In the genomic region with DNA sequence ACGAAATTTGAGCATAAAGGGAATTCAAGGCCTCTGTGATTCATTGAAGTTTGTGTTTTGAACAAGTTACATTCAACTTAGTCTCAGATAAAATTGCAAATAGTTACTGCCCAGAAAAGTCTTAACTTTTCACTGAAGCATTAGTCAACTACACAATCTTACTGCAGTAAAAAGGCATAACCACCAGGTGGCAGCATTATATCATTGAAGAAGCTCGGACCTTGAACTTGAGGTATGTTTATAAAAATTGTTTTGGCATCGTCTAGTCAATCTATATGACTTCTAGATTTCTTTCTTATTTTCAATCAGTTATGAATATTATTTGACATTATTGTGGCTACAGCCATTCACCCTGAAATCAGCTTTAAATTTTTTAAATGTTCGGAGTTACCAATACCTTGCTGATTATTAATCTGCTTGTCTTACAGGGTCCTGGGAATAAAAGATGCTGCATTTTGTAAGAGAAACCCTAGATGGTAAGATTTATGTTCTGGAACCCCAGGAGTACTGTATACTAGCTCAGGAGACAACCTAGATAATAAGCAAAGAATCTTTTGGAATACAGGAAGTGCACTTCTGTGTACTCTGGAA, we compare ENCODE assay signal across 8 cellular contexts.
A peak's percentile ranks its signal among the peaks of the same experiment; 100 is the strongest.
DNase-seq lines count a peak whose midpoint lies in the region; ATAC-seq and TF ChIP-seq lines count a peak whose summit lies in the region.

No MANE protein-coding gene starts in this region.

- H3K9me3 ChIP-seq in HEK293 (ENCODE audit: control insufficient read depth, insufficient read depth, low read depth, low read length) (no peaks in the 10 kb centered on the region), esophagus squamous epithelium (no peaks in the 10 kb centered on the region), neuronal stem cell (replicated peaks in 1 of 2; ENCODE audit: control insufficient read depth in 2 of 2, insufficient read depth in 1 of 2, low read depth in 1 of 2, low read length in 2 of 2) (no peaks in the 10 kb centered on the region)

- H2BK12ac ChIP-seq in neuronal stem cell (ENCODE audit: low read length) = no peak overlapping the region

- POLR2A ChIA-PET in activated CD4-positive, alpha-beta T cell treated with anti-CD3 and anti-CD28 coated beads for 36 hours (lab: Charles Lee) = no interaction called here
- POLR2A ChIA-PET in HEK293 (lab: Yijun Ruan, JAX) = interaction anchor here (1.5 kb wide), 1 partner anchor 256 kb away, joined by 3 read pairs; a partner anchor contains a TSS
- POLR2A ChIA-PET in activated CD4-positive, alpha-beta T cell treated with anti-CD3 and anti-CD28 coated beads, Interleukin-2, amount 10 ng/mL, durations not matched to agents 7 days and 5 days (lab: Charles Lee) = no interaction called here

- H3K27ac ChIP-seq in HEK293 (ENCODE audit: extremely low read depth, low read depth, low read length) = no peak overlapping the region
- H3K27ac ChIP-seq in esophagus squamous epithelium = no peak overlapping the region
- H3K27ac ChIP-seq in neuronal stem cell (replicated peaks; ENCODE audit: low read length) = no peak overlapping the region

- no peaks in the 10 kb centered on the region for H3K79me1 ChIP-seq in neuronal stem cell (ENCODE audit: low read depth, low read length)

- H3K36me3 ChIP-seq in HEK293 (ENCODE audit: control insufficient read depth in 2 of 2, insufficient read depth in 1 of 2, low read length in 2 of 2) (no peaks in the 10 kb centered on the region), esophagus squamous epithelium (no peaks in the 10 kb centered on the region), neuronal stem cell (replicated peaks in 1 of 2; ENCODE audit: control insufficient read depth in 2 of 2, insufficient read depth in 2 of 2, low read length in 2 of 2) (no peaks in the 10 kb centered on the region)

- H2AK5ac ChIP-seq in neuronal stem cell (ENCODE audit: low read depth, low read length) = no peak overlapping the region

- no peaks in the 10 kb centered on the region for H3K27me3 ChIP-seq in esophagus squamous epithelium
- no peaks in the 10 kb centered on the region for H3K27me3 ChIP-seq in neuronal stem cell (ENCODE audit: control insufficient read depth in 3 of 3, insufficient read depth in 3 of 3, low read depth in 1 of 3, low read length in 3 of 3)

- no peak overlapping the region for H3K9ac ChIP-seq in neuronal stem cell (ENCODE audit: low read depth, low read length, poor library complexity)

- H4K91ac ChIP-seq in neuronal stem cell (ENCODE audit: low read depth, low read length, poor library complexity) = no peak overlapping the region

- H3K4me1 Mint-ChIP-seq in activated CD4-positive, alpha-beta T cell treated with anti-CD3 and anti-CD28 coated beads for 36 hours = no peaks in the 10 kb centered on the region
- no peaks in the 10 kb centered on the region for H3K4me1 Mint-ChIP-seq in activated CD4-positive, alpha-beta T cell treated with anti-CD3 and anti-CD28 coated beads, Interleukin-2, amount 10 ng/mL, durations not matched to agents 7 days and 5 days

- peak; percentile 53 for ATAC-seq in activated CD4-positive, alpha-beta T cell treated with anti-CD3 and anti-CD28 coated beads for 36 hours

- intact Hi-C loops in activated CD4-positive, alpha-beta T cell treated with anti-CD3 and anti-CD28 coated beads for 36 hours (cut with DNase I, micrococcal nuclease) = loop anchor here (1.0 to 5.0 kb wide), 4 partner anchors 200 to 1153 kb away; a partner anchor contains a TSS
- intact Hi-C loops in esophagus squamous epithelium (cut with DNase I) = no loop called here

- no peak overlapping the region for H2BK120ac ChIP-seq in neuronal stem cell (ENCODE audit: low read depth, low read length)

- no peaks in the 10 kb centered on the region for H3K36me3 Mint-ChIP-seq in activated CD4-positive, alpha-beta T cell treated with anti-CD3 and anti-CD28 coated beads for 36 hours (ENCODE audit: low read depth)
- no peaks in the 10 kb centered on the region for H3K36me3 Mint-ChIP-seq in activated CD4-positive, alpha-beta T cell treated with anti-CD3 and anti-CD28 coated beads, Interleukin-2, amount 10 ng/mL, durations not matched to agents 7 days and 5 days (ENCODE audit: low read depth)

- no peak overlapping the region for H3K4me2 ChIP-seq in neuronal stem cell (ENCODE audit: insufficient read depth, low read length, poor library complexity, severe bottlenecking)

- no peak overlapping the region for H3K23ac ChIP-seq in neuronal stem cell (ENCODE audit: low read depth, low read length, poor library complexity)

- no peak overlapping the region for H2BK15ac ChIP-seq in neuronal stem cell (ENCODE audit: low read length)

- no peak for TF ChIP-seq POLR2A in esophagus squamous epithelium (IDR thresholded peaks at IDR 0.05)

- no peak overlapping the region for H3K14ac ChIP-seq in neuronal stem cell (ENCODE audit: low read length)

- H3K4me3 ChIP-seq in HEK293 (ENCODE audit: low read depth, low read length) (no peak overlapping the region), esophagus squamous epithelium (no peak overlapping the region), neuronal stem cell (ENCODE audit: low read length in 2 of 2) (no peak overlapping the region)

- DNase-seq in activated CD4-positive, alpha-beta T cell treated with anti-CD3 and anti-CD28 coated beads for 36 hours = peak; percentile 64
- DNase-seq in activated CD4-positive, alpha-beta T cell treated with anti-CD3 and anti-CD28 coated beads for 1 hour = no peak
- peak; percentile 74 for DNase-seq in NCI-H2196 (lab: John Stamatoyannopoulos, UW; ENCODE audit: unreplicated experiment)
- peak; percentile 75 for DNase-seq in activated CD4-positive, alpha-beta T cell treated with anti-CD3 and anti-CD28 coated beads, Interleukin-2, amount 10 ng/mL, durations not matched to agents 7 days and 5 days
- no peak for DNase-seq in esophagus squamous epithelium (lab: John Stamatoyannopoulos, UW)
- DNase-seq in neuronal stem cell (ENCODE audit: low spot score) = peak; percentile 50
- no peak for DNase-seq in ecto neural progenitor cell (ENCODE audit: low spot score)

- no peak overlapping the region for H3K27ac Mint-ChIP-seq in activated CD4-positive, alpha-beta T cell treated with anti-CD3 and anti-CD28 coated beads for 36 hours
- no peak overlapping the region for H3K27ac Mint-ChIP-seq in activated CD4-positive, alpha-beta T cell treated with anti-CD3 and anti-CD28 coated beads, Interleukin-2, amount 10 ng/mL, durations not matched to agents 7 days and 5 days

- H4K8ac ChIP-seq in neuronal stem cell (ENCODE audit: low read depth, low read length) = no peak overlapping the region

- no peak overlapping the region for H3K4ac ChIP-seq in neuronal stem cell (ENCODE audit: low read length)

- no peak overlapping the region for H2BK5ac ChIP-seq in neuronal stem cell (ENCODE audit: low read length)

- no peaks in the 10 kb centered on the region for H3K4me1 ChIP-seq in HEK293 (ENCODE audit: control insufficient read depth, insufficient read depth, low read length)
- no peaks in the 10 kb centered on the region for H3K4me1 ChIP-seq in esophagus squamous epithelium
- peaks cover 14 to 15% of the 10 kb centered on the region in 2 donors for H3K4me1 ChIP-seq in neuronal stem cell (ENCODE audit: control insufficient read depth in 2 of 2, insufficient read depth in 1 of 2, low read depth in 1 of 2, low read length in 2 of 2)

- H2AFZ ChIP-seq in neuronal stem cell (ENCODE audit: low read length) = no peak overlapping the region

- WGBS in esophagus squamous epithelium, 2 donors = 23 to 28% methylated on average over 4 of the region's 4 CpGs
- no CpG with 5 or more reads among the region's 4 CpGs for WGBS in neuronal stem cell (ENCODE audit: extremely low coverage in 2 of 2, insufficient read length in 2 of 2, insufficient replicate concordance in 1 of 2), 2 donors

- CTCF ChIA-PET in activated CD4-positive, alpha-beta T cell treated with anti-CD3 and anti-CD28 coated beads for 36 hours (lab: Charles Lee) = interaction anchor here (0.6 to 9.4 kb wide), 19 partner anchors 11 to 1192 kb away, joined by 3 to 173 read pairs (median 5); a partner anchor contains a TSS
- CTCF ChIA-PET in HEK293 (lab: Yijun Ruan, JAX) = interaction anchor here (0.6 to 3.9 kb wide), 22 partner anchors 9 to 262 kb away, joined by 3 to 65 read pairs (median 4); a partner anchor contains a TSS
- CTCF ChIA-PET in activated CD4-positive, alpha-beta T cell treated with anti-CD3 and anti-CD28 coated beads, Interleukin-2, amount 10 ng/mL, durations not matched to agents 7 days and 5 days (lab: Charles Lee) = interaction anchor here (0.8 to 2.2 kb wide), 5 partner anchors 10 to 196 kb away, joined by 3 to 8 read pairs (median 3); no protein-coding TSS in a partner anchor

- H3K27me3 Mint-ChIP-seq in activated CD4-positive, alpha-beta T cell treated with anti-CD3 and anti-CD28 coated beads for 36 hours = peaks cover 6% of the 10 kb centered on the region
- H3K27me3 Mint-ChIP-seq in activated CD4-positive, alpha-beta T cell treated with anti-CD3 and anti-CD28 coated beads, Interleukin-2, amount 10 ng/mL, durations not matched to agents 7 days and 5 days = peaks cover 5% of the 10 kb centered on the region

- no peak overlapping the region for H3K4me3 Mint-ChIP-seq in activated CD4-positive, alpha-beta T cell treated with anti-CD3 and anti-CD28 coated beads for 36 hours
- H3K4me3 Mint-ChIP-seq in activated CD4-positive, alpha-beta T cell treated with anti-CD3 and anti-CD28 coated beads, Interleukin-2, amount 10 ng/mL, durations not matched to agents 7 days and 5 days = no peak overlapping the region

- H3K9me3 Mint-ChIP-seq in activated CD4-positive, alpha-beta T cell treated with anti-CD3 and anti-CD28 coated beads for 36 hours (ENCODE audit: low read depth) = no peaks in the 10 kb centered on the region
- H3K9me3 Mint-ChIP-seq in activated CD4-positive, alpha-beta T cell treated with anti-CD3 and anti-CD28 coated beads, Interleukin-2, amount 10 ng/mL, durations not matched to agents 7 days and 5 days = no peaks in the 10 kb centered on the region

- no peak overlapping the region for H3K18ac ChIP-seq in neuronal stem cell (ENCODE audit: low read length)

- TF ChIP-seq CTCF in HEK293 (tag by site-specific recombination; IDR thresholded peaks at IDR 0.05) (peak; percentile 36; the same call in 1 of the 2 replicates), esophagus squamous epithelium (IDR thresholded peaks at IDR 0.05) (peak; percentile 71 to 88 (median 80))

TF ChIP-seq in HEK293, 187 proteins besides CTCF, POLR2A, EP300 and RAD21 (continues in another document):
- TF ChIP-seq MEIS1 (CRISPR knock-in tag; IDR thresholded peaks at IDR 0.05; ENCODE audit: borderline replicate concordance) (no peak), ZNF2 (tag by site-specific recombination; IDR thresholded peaks at IDR 0.05) (0 out of 2 replicates have a peak, but pooled peaks have one; percentile 35), ZNF654 (tag by site-specific recombination; IDR thresholded peaks at IDR 0.05; ENCODE audit: low read depth) (peak; percentile 83), ZNF660 (tag by site-specific recombination; IDR thresholded peaks at IDR 0.05) (0 out of 2 replicates have a peak, but pooled peaks have one; percentile 47), OSR2 (tag by site-specific recombination; IDR thresholded peaks at IDR 0.05) (no peak)

Comparison
In these comparisons a context has a peak if more than half of its experiments do, and no peak if none do; other contexts are left out.
1. DNase-seq: peak in activated CD4-positive, alpha-beta T cell treated with anti-CD3 and anti-CD28 coated beads for 36 hours (single experiment), NCI-H2196 (single experiment), activated CD4-positive, alpha-beta T cell treated with anti-CD3 and anti-CD28 coated beads, Interleukin-2, amount 10 ng/mL, durations not matched to agents 7 days and 5 days (single experiment) and neuronal stem cell (single experiment); none in activated CD4-positive, alpha-beta T cell treated with anti-CD3 and anti-CD28 coated beads for 1 hour (single experiment), esophagus squamous epithelium (single experiment) and ecto neural progenitor cell (single experiment).